Comparison of ENCODE assay signal across 10 cellular contexts in the genomic region with DNA sequence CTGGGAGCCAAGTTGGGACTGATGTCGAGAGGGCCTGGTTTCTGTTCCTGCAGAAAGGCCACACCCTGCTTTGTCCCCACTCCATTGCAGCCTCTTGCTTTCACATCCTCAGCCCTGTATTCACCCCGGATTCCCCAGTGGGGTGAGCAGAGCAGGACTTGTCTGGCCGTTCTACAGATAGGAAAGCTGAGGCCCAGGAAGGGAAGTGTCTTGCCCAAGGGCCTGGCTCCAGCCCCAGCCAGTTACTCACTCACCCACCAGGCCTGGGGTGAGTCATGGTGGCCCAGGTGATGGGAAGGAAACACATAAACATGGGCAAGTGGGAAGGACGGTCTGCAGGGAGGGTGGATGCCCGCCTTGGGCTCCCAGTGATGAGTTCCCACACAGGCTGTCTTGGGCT.
A peak's percentile ranks its signal among the peaks of the same experiment; 100 is the strongest.
DNase-seq lines count a peak whose midpoint lies in the region; ATAC-seq and TF ChIP-seq lines count a peak whose summit lies in the region.
"Had no signal": no experiment of that assay in that cellular context is flagged by ENCODE, and none has a peak within 500 bp of the region (broad histone marks: within the 10 kb centered on the region; RNA-seq: fewer than 3 reads in every experiment).

No MANE protein-coding gene starts in this region.

- H3K27ac Mint-ChIP-seq in stimulated activated naive B cell treated with anti-CD40 and anti-IgM and Interleukin-4, amounts not matched to agents 10 μg/mL and 1 μg/mL and 100 μg/mL, for 72 hours, result peak overlapping the region; percentile 33

- H3K27me3 Mint-ChIP-seq in stimulated activated naive B cell treated with anti-CD40 and anti-IgM and Interleukin-4, amounts not matched to agents 10 μg/mL and 1 μg/mL and 100 μg/mL, for 72 hours, result no peaks in the 10 kb centered on the region

- no peaks in the 10 kb centered on the region for H3K9me3 Mint-ChIP-seq in stimulated activated naive B cell treated with anti-CD40 and anti-IgM and Interleukin-4, amounts not matched to agents 10 μg/mL and 1 μg/mL and 100 μg/mL, for 72 hours

- H3K4me3 Mint-ChIP-seq in stimulated activated naive B cell treated with anti-CD40 and anti-IgM and Interleukin-4, amounts not matched to agents 10 μg/mL and 1 μg/mL and 100 μg/mL, for 72 hours, result no peak overlapping the region

- no peaks in the 10 kb centered on the region for H3K36me3 Mint-ChIP-seq in stimulated activated naive B cell treated with anti-CD40 and anti-IgM and Interleukin-4, amounts not matched to agents 10 μg/mL and 1 μg/mL and 100 μg/mL, for 72 hours

- peak; percentile 82 for ATAC-seq in stimulated activated naive B cell treated with anti-CD40 and anti-IgM and Interleukin-4, amounts not matched to agents 10 μg/mL and 1 μg/mL and 100 μg/mL, for 72 hours (replicated peaks)

- DNase-seq in SKM-1 treated with dmso at 0.1 percent for 144 hours (lab: John Stamatoyannopoulos, UW; ENCODE audit: unreplicated experiment) (peak; percentile 22), SKM-1 (lab: John Stamatoyannopoulos, UW; ENCODE audit: unreplicated experiment) (no peak), NOMO-1 (lab: John Stamatoyannopoulos, UW; ENCODE audit: unreplicated experiment in 2 of 2) (peak; percentile 43 to 86), epithelial cell of esophagus (ENCODE audit: low read depth) (peak; percentile 100), NCI-H82 treated with DMSO at 0.1 percent for 48 hours (lab: John Stamatoyannopoulos, UW; ENCODE audit: unreplicated experiment) (no peak)
- peak; percentile 38 for DNase-seq in stimulated activated naive B cell treated with anti-CD40 and anti-IgM and Interleukin-4, amounts not matched to agents 10 μg/mL and 1 μg/mL and 100 μg/mL, for 72 hours
- DNase-seq in activated naive CD4-positive, alpha-beta T cell treated with anti-CD3 and anti-CD28 coated beads, Interleukin-2, amount 50 U/mL, for 16 hours, result no peak
- no peak for DNase-seq in stimulated activated CD4-positive, alpha-beta T cell treated with anti-CD3 and anti-CD28 coated beads, Interleukin-2, amount 100 ng/mL, for 24 hours

- no peak for TF ChIP-seq CTCF in epithelial cell of esophagus (IDR thresholded peaks at IDR 0.05; ENCODE audit: insufficient read depth, low read depth, low read length, missing control alignments)

- H3K4me3 ChIP-seq in epithelial cell of esophagus (ENCODE audit: low read length), result no peak overlapping the region
- H3K4me3 ChIP-seq: BLaER1, heart left ventricle had no signal

- H3K4me1 Mint-ChIP-seq in stimulated activated naive B cell treated with anti-CD40 and anti-IgM and Interleukin-4, amounts not matched to agents 10 μg/mL and 1 μg/mL and 100 μg/mL, for 72 hours, result peaks cover 25 to 37% of the 10 kb centered on the region in 2 donors

Comparison
In these comparisons a context has a peak if more than half of its experiments do, and no peak if none do; other contexts are left out.
1. DNase-seq: peak in SKM-1 treated with dmso at 0.1 percent for 144 hours (single experiment), NOMO-1 (2 of 2), epithelial cell of esophagus (single experiment) and stimulated activated naive B cell treated with anti-CD40 and anti-IgM and Interleukin-4, amounts not matched to agents 10 μg/mL and 1 μg/mL and 100 μg/mL, for 72 hours (single experiment); none in SKM-1 (single experiment), NCI-H82 treated with DMSO at 0.1 percent for 48 hours (single experiment), activated naive CD4-positive, alpha-beta T cell treated with anti-CD3 and anti-CD28 coated beads, Interleukin-2, amount 50 U/mL, for 16 hours (single experiment) and stimulated activated CD4-positive, alpha-beta T cell treated with anti-CD3 and anti-CD28 coated beads, Interleukin-2, amount 100 ng/mL, for 24 hours (0 of 2).